In the genomic region with DNA sequence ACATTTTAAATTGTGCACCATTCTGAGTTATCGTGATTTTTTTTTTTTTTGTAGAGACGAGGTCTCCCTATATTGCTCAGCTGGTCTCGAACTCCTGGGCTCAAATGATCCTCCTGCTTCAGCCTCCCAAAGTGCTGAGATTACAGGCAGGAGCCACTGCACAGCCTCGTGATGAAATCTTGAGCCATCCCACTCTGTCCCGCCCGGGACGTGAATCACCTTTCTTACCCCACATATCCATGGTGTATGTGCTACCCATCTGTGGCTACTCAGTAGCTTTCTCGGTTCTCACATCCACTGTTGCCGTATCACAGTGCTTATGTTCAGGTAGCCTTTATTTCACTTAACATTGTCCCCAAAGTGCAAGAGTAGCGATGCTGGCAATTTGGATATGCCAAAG, we compare ENCODE assay signal across 29 cellular contexts. TPM values are rescaled to one million over a fixed set of nuclear protein-coding genes. Genes with fewer than 3 reads are reported as not detected.
"Had no signal": no experiment of that assay in that cellular context is flagged by ENCODE, and none has a peak within 500 bp of the region (broad histone marks: within the 10 kb centered on the region; RNA-seq: fewer than 3 reads in every experiment).

No MANE protein-coding gene starts in this region.

- H3K27me3 ChIP-seq: dorsolateral prefrontal cortex, esophagus squamous epithelium, foreskin keratinocyte, hepatocyte, right lobe of liver, spleen, tibial artery had no signal

- DNase-seq: cortex of kidney; dorsolateral prefrontal cortex; effector CD8-positive, alpha-beta T cell; esophagus squamous epithelium; foreskin keratinocyte; head of caudate nucleus; kidney; left cardiac atrium; left ventricle myocardium inferior; lower lobe of right lung; midbrain; naive B cell; occipital lobe; right lobe of liver; spleen; stimulated activated CD4-positive, alpha-beta T cell treated with anti-CD3 and anti-CD28 coated beads, Interleukin-15, amount 100 ng/mL, for 24 hours; stimulated activated CD4-positive, alpha-beta T cell treated with anti-CD3 and anti-CD28 coated beads, Interleukin-1b, Interleukin-23, amount 100 ng/mL, for 48 hours; stimulated activated CD4-positive, alpha-beta T cell treated with anti-CD3 and anti-CD28 coated beads, Interleukin-4, amount 100 ng/mL, for 24 hours; tibial artery had no signal

- H3K4me2 ChIP-seq: hepatocyte had no signal

- ATAC-seq: foreskin keratinocyte; left cardiac atrium; lower lobe of right lung; right lobe of liver; stimulated activated memory B cell treated with anti-CD40 and anti-IgM and Interleukin-4, amounts not matched to agents 10 μg/mL and 1 μg/mL and 100 μg/mL, for 72 hours had no signal

- H3K4me3 ChIP-seq: dorsolateral prefrontal cortex, esophagus squamous epithelium, hepatocyte, left ventricle myocardium inferior, lower lobe of right lung, prostate gland, right lobe of liver, spleen, tibial artery had no signal

- H3K9me3 ChIP-seq: esophagus squamous epithelium, left ventricle myocardium inferior, lower lobe of right lung, prostate gland, right lobe of liver, spleen, tibial artery had no signal

- FAIRE-seq: endometrium, kidney had no signal

- H3K36me3 ChIP-seq: left ventricle myocardium inferior, prostate gland, right lobe of liver had no signal

- H3K9ac ChIP-seq: parathyroid adenoma had no signal

- H2AFZ ChIP-seq: hepatocyte, parathyroid adenoma had no signal

- H3K27ac ChIP-seq: dorsolateral prefrontal cortex, esophagus squamous epithelium, foreskin keratinocyte, hepatocyte, left ventricle myocardium inferior, lower lobe of right lung, parathyroid adenoma, right lobe of liver, spleen, tibial artery had no signal

RNA-seq across cellular contexts. Expression of a gene that starts 44.7 kb away (rescaled TPM):
- total RNA-seq: left cardiac atrium, left ventricle myocardium inferior, occipital lobe, right lobe of liver, skeletal muscle tissue, temporal lobe had no signal

RNA-seq across cellular contexts. Expression of a gene that starts 52.0 kb away (rescaled TPM):
- total RNA-seq: epithelial cell of proximal tubule, esophagus squamous epithelium, foreskin keratinocyte, kidney, left cardiac atrium, left ventricle myocardium inferior, lower lobe of right lung, occipital lobe, renal cortical epithelial cell, right lobe of liver, skeletal muscle tissue, spleen, temporal lobe, ureter had no signal
- polyA plus RNA-seq: foreskin keratinocyte, spleen had no signal
